Comparison of ENCODE assay signal across 32 cellular contexts in the genomic region with DNA sequence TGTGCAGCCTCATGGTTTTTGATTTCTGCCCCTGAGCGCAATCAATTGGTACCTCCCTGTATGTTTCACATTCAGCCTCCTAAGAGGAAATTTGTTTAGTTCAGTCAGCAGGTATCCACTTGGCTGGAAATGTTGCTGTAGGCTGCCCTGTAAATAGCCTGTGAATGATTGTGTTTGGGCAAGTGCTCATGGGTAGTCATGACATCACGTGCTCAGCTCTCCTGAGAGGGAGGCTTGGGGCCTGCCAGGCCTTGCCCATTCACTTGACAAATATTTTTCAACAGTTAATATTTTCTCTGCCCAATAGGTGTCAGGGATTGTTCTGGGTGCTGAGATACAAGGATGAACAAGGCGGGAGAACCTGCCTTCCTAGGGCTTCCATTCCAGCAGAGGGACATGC. TPM values are rescaled to one million over a fixed set of nuclear protein-coding genes. Genes with fewer than 3 reads are reported as not detected.
DNase-seq lines count a peak whose midpoint lies in the region; ATAC-seq, FAIRE-seq and TF ChIP-seq lines count a peak whose summit lies in the region.
"Had no signal": no experiment of that assay in that cellular context is flagged by ENCODE, and none has a peak within 500 bp of the region (broad histone marks: within the 10 kb centered on the region; RNA-seq: fewer than 3 reads in every experiment).

No MANE protein-coding gene starts in this region.

- H4K20me1 ChIP-seq in keratinocyte (ENCODE audit: control insufficient read depth, extremely low read depth, insufficient read depth, low read length): no peaks in the 10 kb centered on the region

- POLR2A ChIA-PET in activated CD8-positive, alpha-beta T cell treated with anti-CD3 and anti-CD28 coated beads for 36 hours (lab: Charles Lee): no interaction called here

- no peak overlapping the region for H3K4me3 Mint-ChIP-seq in dendritic cell treated with granulocyte-macrophage colony-stimulating factor and Interleukin-4, amounts not matched to agents 40 ng/mL and 50 ng/mL, for 4 days
- no peak overlapping the region for H3K4me3 Mint-ChIP-seq in activated CD8-positive, alpha-beta T cell treated with anti-CD3 and anti-CD28 coated beads for 36 hours
- H3K4me3 Mint-ChIP-seq: activated naive CD8-positive, alpha-beta T cell treated with anti-CD3 and anti-CD28 coated beads, Interleukin-2, amount 50 U/mL, for 24 hours; mesothelial cell of epicardium; naive B cell; T-helper 1 cell treated with Interleukin-12 subunit alpha and Interleukin-12 subunit beta and Interleukin-4 antibody, amounts not matched to agents 30 μg/mL and 1 μg/mL, for 36 hours; type B pancreatic cell had no signal

- FAIRE-seq in keratinocyte (lab: Jason Lieb, UNC): peak; percentile 58
- FAIRE-seq: G401.6, islet of Langerhans, TTC549 had no signal

- TF ChIP-seq CTCF in keratinocyte (optimal IDR thresholded peaks at IDR 0.05 in 1 of 3, IDR thresholded peaks at IDR 0.05 in 1 of 3, conservative IDR thresholded peaks at IDR 0.05 in 1 of 3; ENCODE audit: extremely low read depth in 1 of 3, insufficient read depth in 2 of 3, low read length in 3 of 3) (no peak), tibial artery (IDR thresholded peaks at IDR 0.05) (no peak)
- TF ChIP-seq CTCF in activated CD8-positive, alpha-beta T cell treated with anti-CD3 and anti-CD28 coated beads for 36 hours (IDR thresholded peaks at IDR 0.05): no peak

- intact Hi-C loops in dendritic cell treated with granulocyte-macrophage colony-stimulating factor and Interleukin-4, amounts not matched to agents 40 ng/mL and 50 ng/mL, for 4 days (cut with micrococcal nuclease): no loop called here
- intact Hi-C loops in tibial artery (cut with DNase I; ENCODE audit: low total_unique reads): no loop called here
- intact Hi-C loops in activated CD8-positive, alpha-beta T cell treated with anti-CD3 and anti-CD28 coated beads for 36 hours (cut with micrococcal nuclease): no loop called here

- DNase-seq in NCI-H345 (lab: John Stamatoyannopoulos, UW) (peak; percentile 31), NCI-H345 treated with DMSO at 0.1 percent for 48 hours (lab: John Stamatoyannopoulos, UW; ENCODE audit: unreplicated experiment) (no peak), keratinocyte (ENCODE audit: low read depth, low spot score) (no peak), tibial artery (peak in 1 of 2 donors; percentile 73), OCI-M1 (lab: John Stamatoyannopoulos, UW) (no peak)
- DNase-seq in activated CD8-positive, alpha-beta T cell treated with anti-CD3 and anti-CD28 coated beads for 36 hours: no peak
- DNase-seq: activated CD4-positive, alpha-beta T cell treated with anti-CD3 and anti-CD28 coated beads, Interleukin-2, amount 50 U/mL, for 4 hours; activated CD8-positive, alpha-beta memory T cell treated with anti-CD3 and anti-CD28 coated beads, Interleukin-2, amount 50 U/mL, for 4 hours; activated naive CD4-positive, alpha-beta T cell; activated naive CD8-positive, alpha-beta T cell treated with anti-CD3 and anti-CD28 coated beads, Interleukin-2, amount 50 U/mL, for 24 hours; cerebellar nuclear complex; COR-L47; left ventricle myocardium superior; naive B cell; NCI-H1105; NCI-H187; NCI-H510A; stimulated activated CD4-positive, alpha-beta T cell treated with anti-CD3 and anti-CD28 coated beads, Interleukin-4, amount 100 ng/mL, for 4 hours had no signal

- peak overlapping the region; percentile 6 for H3K27ac Mint-ChIP-seq in dendritic cell treated with granulocyte-macrophage colony-stimulating factor and Interleukin-4, amounts not matched to agents 40 ng/mL and 50 ng/mL, for 4 days
- no peak overlapping the region for H3K27ac Mint-ChIP-seq in activated CD8-positive, alpha-beta T cell treated with anti-CD3 and anti-CD28 coated beads for 36 hours
- H3K27ac Mint-ChIP-seq: activated naive CD8-positive, alpha-beta T cell treated with anti-CD3 and anti-CD28 coated beads, Interleukin-2, amount 50 U/mL, for 24 hours; mesothelial cell of epicardium; T-helper 1 cell treated with Interleukin-12 subunit alpha and Interleukin-12 subunit beta and Interleukin-4 antibody, amounts not matched to agents 30 μg/mL and 1 μg/mL, for 36 hours; type B pancreatic cell had no signal

- H3K27ac ChIP-seq in keratinocyte (ENCODE audit: control insufficient read depth, insufficient read depth, low read length) (no peak overlapping the region), tibial artery (peak overlapping the region; percentile 31 to 89)
- H3K27ac ChIP-seq: 22Rv1, C4-2B, neutrophil, prostate gland had no signal

- H3K9me3 Mint-ChIP-seq in dendritic cell treated with granulocyte-macrophage colony-stimulating factor and Interleukin-4, amounts not matched to agents 40 ng/mL and 50 ng/mL, for 4 days: no peaks in the 10 kb centered on the region
- no peaks in the 10 kb centered on the region for H3K9me3 Mint-ChIP-seq in activated CD8-positive, alpha-beta T cell treated with anti-CD3 and anti-CD28 coated beads for 36 hours
- H3K9me3 Mint-ChIP-seq: activated naive CD8-positive, alpha-beta T cell treated with anti-CD3 and anti-CD28 coated beads, Interleukin-2, amount 50 U/mL, for 24 hours; mesothelial cell of epicardium; naive B cell; T-helper 1 cell treated with Interleukin-12 subunit alpha and Interleukin-12 subunit beta and Interleukin-4 antibody, amounts not matched to agents 30 μg/mL and 1 μg/mL, for 36 hours; type B pancreatic cell had no signal

- H3K4me3 ChIP-seq in keratinocyte (ENCODE audit: control insufficient read depth in 2 of 3, extremely low read depth in 1 of 3, insufficient read depth in 2 of 3, low read depth in 1 of 3, low read length in 3 of 3) (no peak overlapping the region), tibial artery (no peak overlapping the region)
- H3K4me3 ChIP-seq: prostate gland had no signal

- dilution Hi-C loops in keratinocyte (cut with MboI; ENCODE audit: extremely low pct_ligation_motif_present, low sequenced_read_pairs): no loop called here

- H3K36me3 ChIP-seq in keratinocyte (ENCODE audit: control insufficient read depth in 2 of 2, extremely low read depth in 1 of 2, insufficient read depth in 2 of 2, low read length in 2 of 2) (no peaks in the 10 kb centered on the region), tibial artery (no peaks in the 10 kb centered on the region)
- H3K36me3 ChIP-seq: neutrophil, prostate gland had no signal

- no peak for ATAC-seq in HG03159 (IDR thresholded peaks at IDR 0.05; ENCODE audit: unreplicated experiment)
- ATAC-seq in activated CD8-positive, alpha-beta T cell treated with anti-CD3 and anti-CD28 coated beads for 36 hours: no peak
- ATAC-seq: activated naive CD8-positive, alpha-beta T cell treated with anti-CD3 and anti-CD28 coated beads, Interleukin-2, amount 50 U/mL, for 24 hours; left ventricle myocardium superior; sciatic nerve; SK-N-SH treated with all-trans-retinoic acid at 6 μM for 48 hours had no signal

- CTCF ChIA-PET in activated CD8-positive, alpha-beta T cell treated with anti-CD3 and anti-CD28 coated beads for 36 hours (lab: Charles Lee): no interaction called here

- H3K4me2 ChIP-seq in keratinocyte (ENCODE audit: control insufficient read depth, extremely low read depth, insufficient read depth, low read depth, low read length): no peak overlapping the region

- H3K79me2 ChIP-seq in keratinocyte (ENCODE audit: control insufficient read depth, insufficient read depth, low read length): peaks cover 10% of the 10 kb centered on the region

- H3K9me3 ChIP-seq in keratinocyte (ENCODE audit: control insufficient read depth, low read depth, low read length) (no peaks in the 10 kb centered on the region), tibial artery (no peaks in the 10 kb centered on the region)
- H3K9me3 ChIP-seq: neutrophil, prostate gland had no signal

- H3K27me3 ChIP-seq in keratinocyte (ENCODE audit: control insufficient read depth, extremely low read depth, insufficient read depth, low read length) (no peaks in the 10 kb centered on the region), tibial artery (no peaks in the 10 kb centered on the region)

- H2AFZ ChIP-seq in keratinocyte (ENCODE audit: control insufficient read depth, low read length): no peak overlapping the region

- H3K27me3 Mint-ChIP-seq in dendritic cell treated with granulocyte-macrophage colony-stimulating factor and Interleukin-4, amounts not matched to agents 40 ng/mL and 50 ng/mL, for 4 days: peaks cover 5% of the 10 kb centered on the region
- H3K27me3 Mint-ChIP-seq in activated CD8-positive, alpha-beta T cell treated with anti-CD3 and anti-CD28 coated beads for 36 hours: no peaks in the 10 kb centered on the region

- no peaks in the 10 kb centered on the region for H3K9me1 ChIP-seq in keratinocyte (ENCODE audit: control insufficient read depth, extremely low read depth, insufficient read depth, low read length)

- no peak overlapping the region for H3K9ac ChIP-seq in keratinocyte (ENCODE audit: control insufficient read depth, extremely low read depth, insufficient read depth, low read length)

- H3K4me1 ChIP-seq in keratinocyte (ENCODE audit: control insufficient read depth, extremely low read depth, insufficient read depth, low read length) (peaks cover 17% of the 10 kb centered on the region), tibial artery (peaks cover 0 to 96% (median 47%) of the 10 kb centered on the region in 4 donors)
- H3K4me1 ChIP-seq: prostate gland had no signal

- H3K4me1 Mint-ChIP-seq in dendritic cell treated with granulocyte-macrophage colony-stimulating factor and Interleukin-4, amounts not matched to agents 40 ng/mL and 50 ng/mL, for 4 days (ENCODE audit: low read depth): peaks cover 96% of the 10 kb centered on the region
- no peaks in the 10 kb centered on the region for H3K4me1 Mint-ChIP-seq in activated CD8-positive, alpha-beta T cell treated with anti-CD3 and anti-CD28 coated beads for 36 hours (ENCODE audit: low read depth)
- H3K4me1 Mint-ChIP-seq: activated naive CD8-positive, alpha-beta T cell treated with anti-CD3 and anti-CD28 coated beads, Interleukin-2, amount 50 U/mL, for 24 hours; mesothelial cell of epicardium; naive B cell had no signal

- H3K36me3 Mint-ChIP-seq in dendritic cell treated with granulocyte-macrophage colony-stimulating factor and Interleukin-4, amounts not matched to agents 40 ng/mL and 50 ng/mL, for 4 days (ENCODE audit: low read depth): peaks cover 100% of the 10 kb centered on the region
- no peaks in the 10 kb centered on the region for H3K36me3 Mint-ChIP-seq in activated CD8-positive, alpha-beta T cell treated with anti-CD3 and anti-CD28 coated beads for 36 hours (ENCODE audit: low read depth)
- H3K36me3 Mint-ChIP-seq: mesothelial cell of epicardium, naive B cell, type B pancreatic cell had no signal

RNA-seq across cellular contexts. Expression of a gene that starts 13.3 kb away (rescaled TPM):
- polyA plus RNA-seq in keratinocyte: 10.0 to 15.1 TPM (median 13.9 TPM) in 3 replicates
- 4.2 TPM for polyA plus RNA-seq in keratinocyte (2011; ENCODE audit: low read depth)
- 3.8 and 6.2 TPM in 2 replicates for polyA plus RNA-seq in keratinocyte (2011; cell fraction: cytosol; rRNA removed)
- polyA plus RNA-seq in keratinocyte (2011; cell fraction: nucleus; rRNA removed): 17.4 and 18.9 TPM in 2 replicates
- polyA plus RNA-seq in keratinocyte (2012; ENCODE audit: low replicate concordance): 5.4 and 7.3 TPM in 2 replicates
- 21.3 to 32.9 TPM (median 22.6 TPM) in 3 replicates for polyA minus RNA-seq in keratinocyte
- polyA minus RNA-seq in keratinocyte (2011; cell fraction: cytosol; rRNA and poly(A)+ RNA removed): 5.6 TPM
- polyA minus RNA-seq in keratinocyte (2011; cell fraction: nucleus; rRNA and poly(A)+ RNA removed): 15.0 and 34.4 TPM in 2 replicates
- total RNA-seq in activated CD8-positive, alpha-beta T cell treated with anti-CD3 and anti-CD28 coated beads for 36 hours: under 1 TPM; 0.34 to 0.59 TPM
